20 cellular contexts compared by ENCODE assay signal in genomic region chr7:45644237-45644636, GRCh38.
"Had no signal": no experiment of that assay in that cellular context is flagged by ENCODE, and none has a peak within 500 bp of the region (broad histone marks: within the 10 kb centered on the region; RNA-seq: fewer than 3 reads in every experiment).

No MANE protein-coding gene starts in this region.

- H3K4me1 ChIP-seq: suprapubic skin had no signal

- FAIRE-seq: endometrium, keratinocyte, urothelium cell line had no signal

- H3K27ac Mint-ChIP-seq: naive thymus-derived CD8-positive, alpha-beta T cell; type B pancreatic cell had no signal

- H3K4me3 Mint-ChIP-seq: naive thymus-derived CD8-positive, alpha-beta T cell; type B pancreatic cell had no signal

- H3K9me3 ChIP-seq: gastrocnemius medialis, heart right ventricle, left ventricle myocardium inferior, neutrophil, suprapubic skin, thyroid gland had no signal

- H3K36me3 Mint-ChIP-seq: naive thymus-derived CD8-positive, alpha-beta T cell had no signal

- ATAC-seq: esophagus mucosa; gastrocnemius medialis; heart right ventricle; naive thymus-derived CD8-positive, alpha-beta T cell; sciatic nerve had no signal

- H3K4me1 Mint-ChIP-seq: naive thymus-derived CD8-positive, alpha-beta T cell had no signal

- H3K4me3 ChIP-seq: dorsolateral prefrontal cortex, gastrocnemius medialis, heart right ventricle, left ventricle myocardium inferior, suprapubic skin, thyroid gland had no signal

- H3K36me3 ChIP-seq: gastrocnemius medialis, heart right ventricle, left ventricle myocardium inferior, neutrophil, suprapubic skin, thyroid gland had no signal

- DNase-seq: cortex of kidney; dorsolateral prefrontal cortex; effector memory CD4-positive, alpha-beta T cell; gastrocnemius medialis; hypothalamus; left ventricle myocardium inferior; mesendoderm; naive thymus-derived CD8-positive, alpha-beta T cell; stimulated activated CD4-positive, alpha-beta T cell treated with anti-CD3 and anti-CD28 coated beads, Interleukin-2, amount 100 ng/mL, for 24 hours; stimulated activated naive CD4-positive, alpha-beta T cell treated with Interleukin-2 at 50 U/mL for 16 hours; thyroid gland had no signal

- H3K9me3 Mint-ChIP-seq: naive thymus-derived CD8-positive, alpha-beta T cell; type B pancreatic cell had no signal

- H3K27ac ChIP-seq: dorsolateral prefrontal cortex, gastrocnemius medialis, heart right ventricle, left ventricle myocardium inferior, neutrophil, suprapubic skin, thyroid gland had no signal

- H3K27me3 Mint-ChIP-seq: type B pancreatic cell had no signal

- H3K27me3 ChIP-seq: dorsolateral prefrontal cortex, gastrocnemius medialis, heart right ventricle, neutrophil, suprapubic skin, thyroid gland had no signal
